1 cellular context compared by ENCODE assay signal in genomic region chr17:78399693-78400144, GRCh38.
TF ChIP-seq lines count a peak whose summit lies in the region.

No MANE protein-coding gene starts in this region.

TF ChIP-seq in HepG2, 621 proteins besides CTCF, POLR2A, EP300 and RAD21 (continued from another document and continues in another):
- peak; percentile 31; the same call in 1 of the 2 replicates for TF ChIP-seq ZNF503 (CRISPR knock-in tag; IDR thresholded peaks at IDR 0.05)
- 0 out of 2 replicates have a peak, but pooled peaks have one; percentile 59 for TF ChIP-seq ZNF609 (CRISPR knock-in tag; IDR thresholded peaks at IDR 0.05; ENCODE audit: borderline replicate concordance)
- TF ChIP-seq RCOR2 (CRISPR knock-in tag; IDR thresholded peaks at IDR 0.05), result peak; percentile 68
- no peak for TF ChIP-seq SALL2 (CRISPR knock-in tag; IDR thresholded peaks at IDR 0.05)
- peak; percentile 82; the same call in 1 of the 2 replicates for TF ChIP-seq ERF (CRISPR knock-in tag; IDR thresholded peaks at IDR 0.05)
- TF ChIP-seq DNMT3B (CRISPR knock-in tag; conservative IDR thresholded peaks at IDR 0.05), result no peak
- peak; percentile 89; the same call in 1 of the 2 replicates for TF ChIP-seq AHDC1 (CRISPR knock-in tag; IDR thresholded peaks at IDR 0.05; ENCODE audit: borderline replicate concordance)
- TF ChIP-seq ARID2 (CRISPR knock-in tag; IDR thresholded peaks at IDR 0.05; ENCODE audit: borderline replicate concordance), result no peak
- no peak for TF ChIP-seq ZNF281 (CRISPR knock-in tag; IDR thresholded peaks at IDR 0.05; ENCODE audit: borderline replicate concordance)
- 0 out of 2 replicates have a peak, but pooled peaks have one; percentile 49 for TF ChIP-seq NR2F2 (IDR thresholded peaks at IDR 0.05; ENCODE audit: borderline replicate concordance, low read depth)
- TF ChIP-seq NFKBIZ (CRISPR knock-in tag; IDR thresholded peaks at IDR 0.05), result no peak
- no peak for TF ChIP-seq SNAPC5 (CRISPR knock-in tag; IDR thresholded peaks at IDR 0.05; ENCODE audit: borderline replicate concordance)
- peak; percentile 76; the same call in 1 of the 2 replicates for TF ChIP-seq ZFP36L1 (CRISPR knock-in tag; IDR thresholded peaks at IDR 0.05)
- 0 out of 2 replicates have a peak, but pooled peaks have one; percentile 57 for TF ChIP-seq ZNF598 (CRISPR knock-in tag; IDR thresholded peaks at IDR 0.05; ENCODE audit: borderline replicate concordance)
- peak; percentile 43; the same call in 1 of the 2 replicates for TF ChIP-seq ZNF441 (CRISPR knock-in tag; IDR thresholded peaks at IDR 0.05; ENCODE audit: borderline replicate concordance)
- TF ChIP-seq POGZ (CRISPR knock-in tag; IDR thresholded peaks at IDR 0.05), result peak; percentile 22; the same call in 1 of the 2 replicates
- peak; percentile 94; the same call in 2 of the 3 replicates for TF ChIP-seq MXI1 (IDR thresholded peaks at IDR 0.05; ENCODE audit: borderline replicate concordance, low read depth, low read length)
- TF ChIP-seq ZNF547 (CRISPR knock-in tag; IDR thresholded peaks at IDR 0.05), result peak; percentile 73; the same call in 1 of the 2 replicates
- TF ChIP-seq ZNF232 (CRISPR knock-in tag; IDR thresholded peaks at IDR 0.05; ENCODE audit: borderline replicate concordance), result no peak; the same call in 1 of the 2 replicates
- peak; percentile 93 for TF ChIP-seq ELF3 (CRISPR knock-in tag; IDR thresholded peaks at IDR 0.05)
- TF ChIP-seq MEF2D (CRISPR knock-in tag; IDR thresholded peaks at IDR 0.05), result peak; percentile 41; the same call in 1 of the 2 replicates
- no peak for TF ChIP-seq MTF1 (CRISPR knock-in tag; IDR thresholded peaks at IDR 0.05)
- 0 out of 2 replicates have a peak, but pooled peaks have one; percentile 48 for TF ChIP-seq IRF2 (CRISPR knock-in tag; IDR thresholded peaks at IDR 0.05)
- peak; percentile 78; the same call in 1 of the 2 replicates for TF ChIP-seq SOX5 (CRISPR knock-in tag; IDR thresholded peaks at IDR 0.05; ENCODE audit: borderline replicate concordance)
- TF ChIP-seq ZBED4 (CRISPR knock-in tag; IDR thresholded peaks at IDR 0.05; ENCODE audit: borderline replicate concordance), result peak; percentile 89; the same call in 1 of the 2 replicates
- peak; percentile 60; the same call in 1 of the 2 replicates for TF ChIP-seq ZNF12 (CRISPR knock-in tag; IDR thresholded peaks at IDR 0.05)
- no peak for TF ChIP-seq KAT2B (IDR thresholded peaks at IDR 0.05; ENCODE audit: borderline replicate concordance, low read depth, low read length)
- peak; percentile 76 for TF ChIP-seq ZNF317 (CRISPR knock-in tag; IDR thresholded peaks at IDR 0.05)
- TF ChIP-seq ZMYM3 (CRISPR knock-in tag; IDR thresholded peaks at IDR 0.05), result peak; percentile 31; the same call in 1 of the 2 replicates
- TF ChIP-seq, protein P1, sequence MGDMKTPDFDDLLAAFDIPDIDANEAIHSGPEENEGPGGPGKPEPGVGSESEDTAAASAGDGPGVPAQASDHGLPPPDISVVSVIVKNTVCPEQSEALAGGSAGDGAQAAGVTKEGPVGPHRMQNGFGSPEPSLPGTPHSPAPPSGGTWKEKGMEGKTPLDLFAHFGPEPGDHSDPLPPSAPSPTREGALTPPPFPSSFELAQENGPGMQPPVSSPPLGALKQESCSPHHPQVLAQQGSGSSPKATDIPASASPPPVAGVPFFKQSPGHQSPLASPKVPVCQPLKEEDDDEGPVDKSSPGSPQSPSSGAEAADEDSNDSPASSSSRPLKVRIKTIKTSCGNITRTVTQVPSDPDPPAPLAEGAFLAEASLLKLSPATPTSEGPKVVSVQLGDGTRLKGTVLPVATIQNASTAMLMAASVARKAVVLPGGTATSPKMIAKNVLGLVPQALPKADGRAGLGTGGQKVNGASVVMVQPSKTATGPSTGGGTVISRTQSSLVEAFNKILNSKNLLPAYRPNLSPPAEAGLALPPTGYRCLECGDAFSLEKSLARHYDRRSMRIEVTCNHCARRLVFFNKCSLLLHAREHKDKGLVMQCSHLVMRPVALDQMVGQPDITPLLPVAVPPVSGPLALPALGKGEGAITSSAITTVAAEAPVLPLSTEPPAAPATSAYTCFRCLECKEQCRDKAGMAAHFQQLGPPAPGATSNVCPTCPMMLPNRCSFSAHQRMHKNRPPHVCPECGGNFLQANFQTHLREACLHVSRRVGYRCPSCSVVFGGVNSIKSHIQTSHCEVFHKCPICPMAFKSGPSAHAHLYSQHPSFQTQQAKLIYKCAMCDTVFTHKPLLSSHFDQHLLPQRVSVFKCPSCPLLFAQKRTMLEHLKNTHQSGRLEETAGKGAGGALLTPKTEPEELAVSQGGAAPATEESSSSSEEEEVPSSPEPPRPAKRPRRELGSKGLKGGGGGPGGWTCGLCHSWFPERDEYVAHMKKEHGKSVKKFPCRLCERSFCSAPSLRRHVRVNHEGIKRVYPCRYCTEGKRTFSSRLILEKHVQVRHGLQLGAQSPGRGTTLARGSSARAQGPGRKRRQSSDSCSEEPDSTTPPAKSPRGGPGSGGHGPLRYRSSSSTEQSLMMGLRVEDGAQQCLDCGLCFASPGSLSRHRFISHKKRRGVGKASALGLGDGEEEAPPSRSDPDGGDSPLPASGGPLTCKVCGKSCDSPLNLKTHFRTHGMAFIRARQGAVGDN (CRISPR knock-in tag; IDR thresholded peaks at IDR 0.05), result peak; percentile 45
